Comparison of ENCODE assay signal across 9 cellular contexts in genomic region chr10:110502851-110503301, GRCh38. TPM values are rescaled to one million over a fixed set of nuclear protein-coding genes. Genes with fewer than 3 reads are reported as not detected.
DNase-seq lines count a peak whose midpoint lies in the region; ATAC-seq and TF ChIP-seq lines count a peak whose summit lies in the region.
"Had no signal": no experiment of that assay in that cellular context is flagged by ENCODE, and none has a peak within 500 bp of the region (broad histone marks: within the 10 kb centered on the region; RNA-seq: fewer than 3 reads in every experiment).

No MANE protein-coding gene starts in this region.

- peaks cover 82% of the 10 kb centered on the region for H3K36me3 Mint-ChIP-seq in T-helper 1 cell treated with Interleukin-12 subunit alpha and Interleukin-12 subunit beta and Interleukin-4 antibody, amounts not matched to agents 30 μg/mL and 1 μg/mL, for 36 hours (ENCODE audit: low read depth)

- peaks cover 80% of the 10 kb centered on the region for H3K4me1 Mint-ChIP-seq in T-helper 1 cell treated with Interleukin-12 subunit alpha and Interleukin-12 subunit beta and Interleukin-4 antibody, amounts not matched to agents 30 μg/mL and 1 μg/mL, for 36 hours (ENCODE audit: low read depth)

- no peaks in the 10 kb centered on the region for H3K9me2 ChIP-seq in DOHH2 (replicated peaks; ENCODE audit: control insufficient read depth, low read length)

- peaks cover 53% of the 10 kb centered on the region for H3K27me3 ChIP-seq in DOHH2 (ENCODE audit: control insufficient read depth, low read length)
- no peaks in the 10 kb centered on the region for H3K27me3 ChIP-seq in esophagus (ENCODE audit: control insufficient read depth in 1 of 2, insufficient read depth in 2 of 2, low read length in 2 of 2)
- H3K27me3 ChIP-seq in ovary: no peaks in the 10 kb centered on the region

- TF ChIP-seq EP300 in ovary (IDR thresholded peaks at IDR 0.05): no peak

- H3K27ac ChIP-seq in DOHH2 (ENCODE audit: low read depth, low read length) (peak overlapping the region; percentile 37), esophagus (ENCODE audit: low read depth in 2 of 2, low read length in 1 of 2) (peak overlapping the region; percentile 62 to 84), ovary (no peak overlapping the region)

- H3K4me2 ChIP-seq in DOHH2 (ENCODE audit: low read length): peak overlapping the region; percentile 56

- no peaks in the 10 kb centered on the region for H3K9me3 ChIP-seq in DOHH2 (ENCODE audit: control insufficient read depth, insufficient read depth, low read length)
- H3K9me3 ChIP-seq in esophagus (ENCODE audit: control insufficient read depth in 2 of 2, insufficient read depth in 1 of 2, low read depth in 1 of 2, low read length in 1 of 2): no peaks in the 10 kb centered on the region
- H3K9me3 ChIP-seq in ovary: no peaks in the 10 kb centered on the region
- H3K9me3 ChIP-seq: neutrophil had no signal

- H3K79me2 ChIP-seq in DOHH2 (ENCODE audit: control insufficient read depth, low read length): no peaks in the 10 kb centered on the region

- peak overlapping the region; percentile 99 for H3K4me3 Mint-ChIP-seq in T-helper 1 cell treated with Interleukin-12 subunit alpha and Interleukin-12 subunit beta and Interleukin-4 antibody, amounts not matched to agents 30 μg/mL and 1 μg/mL, for 36 hours

- TF ChIP-seq CTCF in DOHH2 (IDR thresholded peaks at IDR 0.05; ENCODE audit: low read depth, low read length, poor library complexity, severe bottlenecking) (no peak), ovary (IDR thresholded peaks at IDR 0.05) (no peak)

- H3K9me3 Mint-ChIP-seq in T-helper 1 cell treated with Interleukin-12 subunit alpha and Interleukin-12 subunit beta and Interleukin-4 antibody, amounts not matched to agents 30 μg/mL and 1 μg/mL, for 36 hours: no peaks in the 10 kb centered on the region

- no peaks in the 10 kb centered on the region for H3K36me3 ChIP-seq in DOHH2 (ENCODE audit: control insufficient read depth, low read length)
- H3K36me3 ChIP-seq in esophagus (ENCODE audit: control insufficient read depth in 2 of 2, insufficient read depth in 2 of 2, low read length in 1 of 2): no peaks in the 10 kb centered on the region
- H3K36me3 ChIP-seq in ovary: no peaks in the 10 kb centered on the region
- H3K36me3 ChIP-seq: neutrophil had no signal

- 4 to 14% methylated on average over 3 of the region's 3 CpGs for WGBS in esophagus, 2 donors
- 17 to 22% (median 18%) methylated on average over 3 of the region's 3 CpGs for WGBS in ovary, 3 donors

- no peaks in the 10 kb centered on the region for H4K20me1 ChIP-seq in DOHH2 (ENCODE audit: control insufficient read depth, insufficient read depth, low read depth, low read length)

- peaks cover 7% of the 10 kb centered on the region for H3F3A ChIP-seq in DOHH2 (ENCODE audit: control insufficient read depth, insufficient read depth)

- peak overlapping the region; percentile 93 for H3K27ac Mint-ChIP-seq in T-helper 1 cell treated with Interleukin-12 subunit alpha and Interleukin-12 subunit beta and Interleukin-4 antibody, amounts not matched to agents 30 μg/mL and 1 μg/mL, for 36 hours

- H3K4me1 ChIP-seq in DOHH2 (ENCODE audit: control insufficient read depth, low read length) (peaks cover 45% of the 10 kb centered on the region), esophagus (ENCODE audit: control insufficient read depth in 2 of 2, insufficient read depth in 2 of 2, low read length in 1 of 2) (peaks cover 3 to 10% of the 10 kb centered on the region in 2 donors), ovary (ENCODE audit: insufficient read depth) (peaks cover 16% of the 10 kb centered on the region)

- H3K27me3 Mint-ChIP-seq in T-helper 1 cell treated with Interleukin-12 subunit alpha and Interleukin-12 subunit beta and Interleukin-4 antibody, amounts not matched to agents 30 μg/mL and 1 μg/mL, for 36 hours (ENCODE audit: low read depth): no peaks in the 10 kb centered on the region

- ATAC-seq in GM19397 (IDR thresholded peaks at IDR 0.05; ENCODE audit: unreplicated experiment): peak; percentile 30
- ATAC-seq in HG03460 (IDR thresholded peaks at IDR 0.05; ENCODE audit: unreplicated experiment): peak; percentile 33

- TF ChIP-seq POLR2A in ovary (IDR thresholded peaks at IDR 0.05): no peak

- DNase-seq in ovary (peak in 3 of 5 donors; percentile 26 to 35 (median 33)), NCI-H510A (lab: John Stamatoyannopoulos, UW) (no peak)
- no peak for DNase-seq in activated CD4-positive, alpha-beta T cell treated with anti-CD3 and anti-CD28 coated beads for 1 hour

- intact Hi-C loops in ovary (cut with DNase I): no loop called here

- H3K4me3 ChIP-seq in DOHH2 (ENCODE audit: low read length): peak overlapping the region; percentile 24; the same call in 1 of the 2 replicates
- peak overlapping the region in 1 of 2 donors; percentile 23 for H3K4me3 ChIP-seq in esophagus (ENCODE audit: low read depth in 1 of 2, low read length in 2 of 2)
- H3K4me3 ChIP-seq in ovary: no peak overlapping the region

RNA-seq across cellular contexts. Expression of gene DUSP5, which starts 5.2 kb away (rescaled TPM):
- 100 to 1,000 TPM in 1 of 2 donors, 10 to 100 TPM in 1; 33.8 to 107 TPM for polyA plus RNA-seq in esophagus
- 10 to 100 TPM in 3 of 7 donors, 1 to 10 TPM in 4; 2.5 to 21.6 (median 6.2) TPM for total RNA-seq in ovary
- polyA plus RNA-seq in ovary: 10 to 100 TPM in 1 of 2 donors, 1 to 10 TPM in 1; 5.4 to 11.2 TPM

Comparison
In these comparisons a context has a peak if more than half of its experiments do, and no peak if none do; other contexts are left out.
1. H3K27ac ChIP-seq: peak in DOHH2 (single experiment) and esophagus (2 of 2); none in ovary (0 of 2).
2. DNase-seq: peak in ovary (3 of 5); none in NCI-H510A (single experiment) and activated CD4-positive, alpha-beta T cell treated with anti-CD3 and anti-CD28 coated beads for 1 hour (single experiment).